ENCODE assay signal across 27 cellular contexts in genomic region chr14:96434040-96434439, GRCh38. TPM values are rescaled to one million over a fixed set of nuclear protein-coding genes. Genes with fewer than 3 reads are reported as not detected.
"Had no signal": no experiment of that assay in that cellular context is flagged by ENCODE, and none has a peak within 500 bp of the region (broad histone marks: within the 10 kb centered on the region; RNA-seq: fewer than 3 reads in every experiment).

No MANE protein-coding gene starts in this region.

- H3K4me3 ChIP-seq: ascending aorta, Peyer's patch had no signal

- H3K36me3 ChIP-seq: ascending aorta, Peyer's patch had no signal

- H3K4me1 ChIP-seq: ascending aorta, Peyer's patch had no signal

- H3K9me3 Mint-ChIP-seq: activated B cell treated with CpG ODN at 0.5 μM for 24 hours; activated CD4-positive, alpha-beta T cell treated with anti-CD3 and anti-CD28 coated beads, Interleukin-2, amount 10 ng/mL, durations not matched to agents 24 days and 14 days; activated naive CD4-positive, alpha-beta T cell treated with anti-CD3 and anti-CD28 coated beads, Interleukin-2, amount 50 U/mL, for 24 hours; activated naive CD8-positive, alpha-beta T cell treated with anti-CD3 and anti-CD28 coated beads, Interleukin-2, amount 50 U/mL, for 24 hours; activated T-cell treated with anti-CD3 and anti-CD28 coated beads, Interleukin-2, amount 50 U/mL, for 24 hours; activated T-helper 1 cell treated with anti-CD3 and anti-CD28 coated beads, Interleukin-12 subunit alpha, Interleukin-12 subunit beta, Interleukin-2, Interleukin-4 antibody, amounts not matched to agents 30 ng/mL and 10 ng/mL and 1 ng/mL, durations not matched to agents 14 hours and 24 hours and 36 hours had no signal

- H3K27me3 Mint-ChIP-seq: activated B cell treated with CpG ODN at 0.5 μM for 24 hours had no signal

- H3K27ac ChIP-seq: ascending aorta, Peyer's patch, RWPE1 had no signal

- ATAC-seq: activated CD8-positive, alpha-beta memory T cell treated with anti-CD3 and anti-CD28 coated beads, Interleukin-2, amount 10 ng/mL, durations not matched to agents 7 days and 5 days; activated naive CD8-positive, alpha-beta T cell treated with anti-CD3 and anti-CD28 coated beads, Interleukin-2, amount 50 U/mL, for 24 hours; T-helper 17 cell had no signal

- H3K4me1 Mint-ChIP-seq: activated B cell treated with CpG ODN at 0.5 μM for 24 hours; activated CD4-positive, alpha-beta T cell treated with anti-CD3 and anti-CD28 coated beads, Interleukin-2, amount 10 ng/mL, durations not matched to agents 24 days and 14 days; activated CD8-positive, alpha-beta memory T cell treated with anti-CD3 and anti-CD28 coated beads, Interleukin-2, amount 10 ng/mL, durations not matched to agents 7 days and 5 days; activated naive CD4-positive, alpha-beta T cell treated with anti-CD3 and anti-CD28 coated beads, Interleukin-2, amount 50 U/mL, for 24 hours; activated naive CD8-positive, alpha-beta T cell treated with anti-CD3 and anti-CD28 coated beads, Interleukin-2, amount 50 U/mL, for 24 hours; brain had no signal

- H3K4me3 Mint-ChIP-seq: activated B cell treated with CpG ODN at 0.5 μM for 24 hours; activated CD4-positive, alpha-beta T cell treated with anti-CD3 and anti-CD28 coated beads, Interleukin-2, amount 10 ng/mL, durations not matched to agents 24 days and 14 days; activated CD8-positive, alpha-beta memory T cell treated with anti-CD3 and anti-CD28 coated beads, Interleukin-2, amount 10 ng/mL, durations not matched to agents 7 days and 5 days; activated naive CD4-positive, alpha-beta T cell treated with anti-CD3 and anti-CD28 coated beads, Interleukin-2, amount 50 U/mL, for 24 hours; activated naive CD8-positive, alpha-beta T cell treated with anti-CD3 and anti-CD28 coated beads, Interleukin-2, amount 50 U/mL, for 24 hours; activated T-cell treated with anti-CD3 and anti-CD28 coated beads, Interleukin-2, amount 50 U/mL, for 24 hours; activated T-helper 1 cell treated with anti-CD3 and anti-CD28 coated beads, Interleukin-12 subunit alpha, Interleukin-12 subunit beta, Interleukin-2, Interleukin-4 antibody, amounts not matched to agents 30 ng/mL and 10 ng/mL and 1 ng/mL, durations not matched to agents 14 hours and 24 hours and 36 hours; brain; T-helper 17 cell had no signal

- H3K9me3 ChIP-seq: ascending aorta, Peyer's patch had no signal

- H3K36me3 Mint-ChIP-seq: activated CD8-positive, alpha-beta memory T cell treated with anti-CD3 and anti-CD28 coated beads, Interleukin-2, amount 10 ng/mL, durations not matched to agents 7 days and 5 days; activated naive CD4-positive, alpha-beta T cell treated with anti-CD3 and anti-CD28 coated beads, Interleukin-2, amount 50 U/mL, for 24 hours; brain had no signal

- DNase-seq: activated B cell treated with CpG ODN at 0.5 μM for 24 hours; activated CD4-positive, alpha-beta T cell treated with anti-CD3 and anti-CD28 coated beads for 1 hour; activated CD4-positive, alpha-beta T cell treated with anti-CD3 and anti-CD28 coated beads, Interleukin-2, amount 10 ng/mL, durations not matched to agents 24 days and 14 days; activated CD4-positive, alpha-beta T cell treated with anti-CD3 and anti-CD28 coated beads, Interleukin-2, amount 50 U/mL, for 48 hours; activated CD8-positive, alpha-beta memory T cell treated with anti-CD3 and anti-CD28 coated beads, Interleukin-2, amount 10 ng/mL, durations not matched to agents 7 days and 5 days; activated effector memory CD4-positive, alpha-beta T cell treated with Interleukin-2 at 50 U/mL for 16 hours; activated naive CD4-positive, alpha-beta T cell; activated naive CD8-positive, alpha-beta T cell treated with anti-CD3 and anti-CD28 coated beads, Interleukin-2, amount 50 U/mL, for 24 hours; activated T-cell treated with anti-CD3 and anti-CD28 coated beads, Interleukin-2, amount 50 U/mL, for 24 hours; amniotic stem cell; cerebellar nuclear complex; Karpas-422; NCI-H1048; NCI-H146; NCI-H187 treated with DMSO at 0.1 percent for 48 hours; NCI-H2081 treated with DMSO at 0.1 percent for 48 hours; NCI-H446; NCI-H524; Peyer's patch; SHP77 treated with DMSO at 0.1 percent for 48 hours; T-helper 17 cell; T-helper 9 cell had no signal

- H3K27me3 ChIP-seq: ascending aorta, Peyer's patch had no signal

- H3K27ac Mint-ChIP-seq: activated B cell treated with CpG ODN at 0.5 μM for 24 hours; activated CD4-positive, alpha-beta T cell treated with anti-CD3 and anti-CD28 coated beads, Interleukin-2, amount 10 ng/mL, durations not matched to agents 24 days and 14 days; activated CD8-positive, alpha-beta memory T cell treated with anti-CD3 and anti-CD28 coated beads, Interleukin-2, amount 10 ng/mL, durations not matched to agents 7 days and 5 days; activated naive CD4-positive, alpha-beta T cell treated with anti-CD3 and anti-CD28 coated beads, Interleukin-2, amount 50 U/mL, for 24 hours; activated naive CD8-positive, alpha-beta T cell treated with anti-CD3 and anti-CD28 coated beads, Interleukin-2, amount 50 U/mL, for 24 hours; activated T-cell treated with anti-CD3 and anti-CD28 coated beads, Interleukin-2, amount 50 U/mL, for 24 hours; activated T-helper 1 cell treated with anti-CD3 and anti-CD28 coated beads, Interleukin-12 subunit alpha, Interleukin-12 subunit beta, Interleukin-2, Interleukin-4 antibody, amounts not matched to agents 30 ng/mL and 10 ng/mL and 1 ng/mL, durations not matched to agents 14 hours and 24 hours and 36 hours; brain; T-helper 17 cell had no signal

RNA-seq across cellular contexts. Expression of gene AK7, which starts 42.1 kb away (rescaled TPM):
- total RNA-seq: activated CD4-positive, alpha-beta T cell treated with anti-CD3 and anti-CD28 coated beads, Interleukin-2, amount 10 ng/mL, durations not matched to agents 24 days and 14 days; ascending aorta; T-helper 17 cell had no signal
